Comparison of ENCODE assay signal across 8 cellular contexts in genomic region chr20:48921168-48921882, GRCh38. TPM values are rescaled to one million over a fixed set of nuclear protein-coding genes. Genes with fewer than 3 reads are reported as not detected.
DNase-seq lines count a peak whose midpoint lies in the region; ATAC-seq and TF ChIP-seq lines count a peak whose summit lies in the region.

ARFGEF2 (plus strand) TSS chr20:48921711; CDS start chr20:48921890, 179 bp downstream.

- no peaks in the 10 kb centered on the region for H3K27me3 ChIP-seq in PC-3 (ENCODE audit: low read length)

- TF ChIP-seq CTCF in PC-3 (conservative IDR thresholded peaks at IDR 0.05; ENCODE audit: low read depth, low read length): no peak

- no peaks in the 10 kb centered on the region for H3K27me3 Mint-ChIP-seq in IgD-negative memory B cell

- H3K9me3 Mint-ChIP-seq in IgD-negative memory B cell: no peaks in the 10 kb centered on the region

- H3F3A ChIP-seq in PC-3 (ENCODE audit: low read length, unreplicated experiment): no peaks in the 10 kb centered on the region

- intact Hi-C loops in PC-3 (cut with micrococcal nuclease): no loop called here

- no peaks in the 10 kb centered on the region for H3K36me3 Mint-ChIP-seq in IgD-negative memory B cell

- H3K9ac ChIP-seq in PC-3 (ENCODE audit: low read length): peak within 1 kb of the TSS; percentile 93

- peaks cover 28 to 35% (median 33%) of the 10 kb centered on the region in 3 donors for H3K4me1 Mint-ChIP-seq in IgD-negative memory B cell

- POLR2A ChIA-PET in PC-3 (lab: Charles Lee; ENCODE audit: unreplicated experiment): interaction anchor here (0.7 kb wide), 1 partner anchor 7 kb away, joined by 4 read pairs; no protein-coding TSS in a partner anchor

- peak within 1 kb of the TSS; percentile 73 for H3K27ac ChIP-seq in PC-3 (ENCODE audit: low read length)
- H3K27ac ChIP-seq in epithelial cell of prostate: peak within 1 kb of the TSS; percentile 93

- H3K36me3 ChIP-seq in PC-3 (ENCODE audit: low read depth, low read length): no peaks in the 10 kb centered on the region

- peak; percentile 98 for DNase-seq in DMS 273 (lab: John Stamatoyannopoulos, UW; ENCODE audit: unreplicated experiment)
- peak; percentile 97 for DNase-seq in PC-3
- peak; percentile 95 for DNase-seq in activated T-cell treated with anti-CD3 and anti-CD28 coated beads for 48 hours (ENCODE audit: low read depth)
- DNase-seq in epithelial cell of prostate (ENCODE audit: low read depth, low spot score): peak; percentile 26
- DNase-seq in mucosa of gallbladder (ENCODE audit: low spot score): peak; percentile 93
- peak; percentile 90 for DNase-seq in stimulated activated CD8-positive, alpha-beta memory T cell treated with anti-CD3 and anti-CD28 coated beads, Interleukin-4, amount 100 ng/mL, for 24 hours (ENCODE audit: low read depth)

- H2AFZ ChIP-seq in PC-3 (ENCODE audit: low read length): peak within 1 kb of the TSS; percentile 98

- H3K9me3 ChIP-seq in PC-3 (ENCODE audit: low read length): no peaks in the 10 kb centered on the region

- H3K27ac Mint-ChIP-seq in IgD-negative memory B cell: peak within 1 kb of the TSS; percentile 86 to 98 (median 97)

- BruUV-seq in PC-3 (replicated peaks; lab: Mats Ljungman, UMichigan): no TSS peak

- ATAC-seq in GM21528 (IDR thresholded peaks at IDR 0.05; ENCODE audit: low FRiP score, unreplicated experiment) (peak; percentile 70), PC-3 (peak; percentile 88)

- H3K4me3 ChIP-seq in PC-3 (ENCODE audit: low read length): peak within 1 kb of the TSS; percentile 89

- peak within 1 kb of the TSS; percentile 95 for H3K4me2 ChIP-seq in PC-3 (ENCODE audit: low read length)

- H3K79me2 ChIP-seq in PC-3 (ENCODE audit: low read length): peaks cover 50% of the 10 kb centered on the region

- CTCF ChIA-PET in PC-3 (lab: Charles Lee): no interaction called here

- H3K9me2 ChIP-seq in PC-3 (replicated peaks; ENCODE audit: low read length): no peaks in the 10 kb centered on the region

- H3K4me3 Mint-ChIP-seq in IgD-negative memory B cell: peak within 1 kb of the TSS; percentile 83 to 98 (median 96)

- peaks cover 24% of the 10 kb centered on the region for H3K4me1 ChIP-seq in PC-3 (ENCODE audit: insufficient read depth, low read length)

- H4K20me1 ChIP-seq in PC-3 (ENCODE audit: low read length): peaks cover 31% of the 10 kb centered on the region

RNA-seq across cellular contexts. Expression of gene ARFGEF2, which starts in this region (rescaled TPM):
- polyA plus RNA-seq in IgD-negative memory B cell: 8.5 TPM
- 33.5 and 35.9 TPM in 2 replicates for total RNA-seq in PC-3 (2014; rRNA removed)
- total RNA-seq in mucosa of gallbladder: 37.1 TPM

Comparison
In these comparisons a context has a peak if more than half of its experiments do, and no peak if none do; other contexts are left out.
1. Peak in every context shown above with its lines: DNase-seq, ATAC-seq, H3K4me3 ChIP-seq and H3K27ac ChIP-seq.
2. DNase-seq: peak in every context shown above with its lines; median percentile 98 in DMS 273; 97 in PC-3; 95 in activated T-cell treated with anti-CD3 and anti-CD28 coated beads for 48 hours; 93 in mucosa of gallbladder; 90 in stimulated activated CD8-positive, alpha-beta memory T cell treated with anti-CD3 and anti-CD28 coated beads, Interleukin-4, amount 100 ng/mL, for 24 hours; 26 in epithelial cell of prostate.